In the genomic region with DNA sequence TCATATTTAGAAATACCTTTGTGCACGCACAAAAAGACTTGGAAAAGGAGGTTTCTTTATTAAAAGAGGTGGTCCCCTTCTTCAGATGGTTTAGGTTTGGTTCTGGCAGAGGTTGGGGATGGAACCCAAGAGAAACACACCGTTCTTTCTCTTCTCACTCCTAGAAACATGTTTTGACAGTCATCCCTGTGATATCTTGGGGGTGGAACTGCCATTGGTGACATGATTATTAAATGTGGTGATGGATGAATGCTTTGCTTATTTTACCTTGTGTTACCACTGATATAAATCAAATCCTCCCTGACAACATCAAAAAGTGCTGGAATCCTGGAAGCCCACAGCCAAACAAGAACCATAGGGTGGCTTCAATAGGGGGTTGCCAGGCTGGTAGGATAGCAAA, we compare ENCODE assay signal across 7 cellular contexts.
"Had no signal": no experiment of that assay in that cellular context is flagged by ENCODE, and none has a peak within 500 bp of the region (broad histone marks: within the 10 kb centered on the region; RNA-seq: fewer than 3 reads in every experiment).

No MANE protein-coding gene starts in this region.

- DNase-seq: H9, HCEC 1CT, IMR-90 had no signal

- H3K4me2 ChIP-seq: GM23338 had no signal

- H3K4me3 ChIP-seq: GM23338 had no signal

- FAIRE-seq: H1, H54, HTR-8/SVneo had no signal

- H2AFZ ChIP-seq: GM23338 had no signal
